ENCODE assay signal across 11 cellular contexts in the genomic region with DNA sequence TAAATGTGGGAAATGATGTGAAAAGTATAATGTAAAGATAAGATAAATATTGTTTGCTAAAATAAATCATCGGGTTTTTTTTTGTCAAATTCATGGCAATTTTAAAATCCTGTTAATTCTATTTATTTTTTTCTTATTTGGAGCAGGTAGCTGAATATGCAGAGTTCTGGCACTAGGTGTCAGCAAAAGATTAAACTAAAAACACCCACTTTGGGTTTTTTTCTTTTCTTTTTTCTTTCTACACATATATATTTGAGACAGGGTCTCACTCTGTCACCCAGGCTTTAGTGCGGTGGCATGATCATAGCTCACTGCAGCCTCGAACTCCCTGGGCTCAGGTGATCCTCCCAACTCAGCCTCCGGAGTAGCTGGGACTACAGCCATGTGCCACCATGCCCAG. TPM values are rescaled to one million over a fixed set of nuclear protein-coding genes. Genes with fewer than 3 reads are reported as not detected.
A peak's percentile ranks its signal among the peaks of the same experiment; 100 is the strongest.
DNase-seq lines count a peak whose midpoint lies in the region; ATAC-seq and TF ChIP-seq lines count a peak whose summit lies in the region.
"Had no signal": no experiment of that assay in that cellular context is flagged by ENCODE, and none has a peak within 500 bp of the region (broad histone marks: within the 10 kb centered on the region; RNA-seq: fewer than 3 reads in every experiment).

No MANE protein-coding gene starts in this region.

- H3K36me3 Mint-ChIP-seq in progenitor cell of endocrine pancreas (ENCODE audit: insufficient read depth): no peaks in the 10 kb centered on the region

- H3K27me3 Mint-ChIP-seq in progenitor cell of endocrine pancreas: no peaks in the 10 kb centered on the region
- H3K27me3 Mint-ChIP-seq: activated CD8-positive, alpha-beta memory T cell treated with anti-CD3 and anti-CD28 coated beads, Interleukin-2, amount 10 ng/mL, durations not matched to agents 7 days and 5 days had no signal

- no peak overlapping the region for H3K4me3 ChIP-seq in dorsolateral prefrontal cortex
- H3K4me3 ChIP-seq: BLaER1 treated with 17β-estradiol and CSF1 and Interleukin-3, amounts not matched to agents 10 nM and 100 nM had no signal

- TF ChIP-seq CTCF in dorsolateral prefrontal cortex (IDR thresholded peaks at IDR 0.05 in 54 of 56, conservative IDR thresholded peaks at IDR 0.05 in 2 of 56; ENCODE audit: low read depth in 1 of 56, partially characterized antibody in 56 of 56) (peak in 53 of 56 donors; percentile 9 to 65 (median 40)), progenitor cell of endocrine pancreas (IDR thresholded peaks at IDR 0.05; ENCODE audit: unreplicated experiment) (peak; percentile 69)

- ATAC-seq in HG02588 (IDR thresholded peaks at IDR 0.05; ENCODE audit: unreplicated experiment): no peak
- ATAC-seq: activated CD8-positive, alpha-beta memory T cell treated with anti-CD3 and anti-CD28 coated beads, Interleukin-2, amount 10 ng/mL, durations not matched to agents 7 days and 5 days had no signal

- DNase-seq in NCI-H82 (lab: John Stamatoyannopoulos, UW) (peak; percentile 6), NCI-H82 treated with DMSO at 0.1 percent for 48 hours (lab: John Stamatoyannopoulos, UW; ENCODE audit: unreplicated experiment) (no peak), NCI-H1694 treated with DMSO at 0.1 percent for 48 hours (lab: John Stamatoyannopoulos, UW) (peak; percentile 15), dorsolateral prefrontal cortex (no peak), progenitor cell of endocrine pancreas (ENCODE audit: low spot score, unreplicated experiment) (no peak), SW 1271 (lab: John Stamatoyannopoulos, UW) (no peak)
- no peak for DNase-seq in effector CD4-positive, alpha-beta T cell
- DNase-seq: activated CD8-positive, alpha-beta memory T cell treated with anti-CD3 and anti-CD28 coated beads, Interleukin-2, amount 10 ng/mL, durations not matched to agents 7 days and 5 days; NK-92 treated with Interleukin-12 subunit alpha and Interleukin-12 subunit beta, amount 100 ng/mL, for 24 hours had no signal

- H3K4me3 Mint-ChIP-seq in progenitor cell of endocrine pancreas (ENCODE audit: low read depth): no peak overlapping the region
- H3K4me3 Mint-ChIP-seq: activated CD8-positive, alpha-beta memory T cell treated with anti-CD3 and anti-CD28 coated beads, Interleukin-2, amount 10 ng/mL, durations not matched to agents 7 days and 5 days had no signal

- H3K4me1 Mint-ChIP-seq in progenitor cell of endocrine pancreas (ENCODE audit: low read depth): peaks cover 4% of the 10 kb centered on the region

- peaks cover 0 to 74% (median 13%) of the 10 kb centered on the region in 45 donors for H3K27me3 ChIP-seq in dorsolateral prefrontal cortex

- H3K9me3 Mint-ChIP-seq in progenitor cell of endocrine pancreas (ENCODE audit: low read depth): no peaks in the 10 kb centered on the region

- H3K27ac ChIP-seq in dorsolateral prefrontal cortex: no peak overlapping the region
- H3K27ac ChIP-seq: BLaER1 treated with 17β-estradiol and CSF1 and Interleukin-3, amounts not matched to agents 10 nM and 100 nM had no signal

- intact Hi-C loops in dorsolateral prefrontal cortex (cut with DNase I): loop anchor here (5.0 to 10.0 kb wide), 3 partner anchors 386 to 406 kb away; no protein-coding TSS in a partner anchor

- no peak overlapping the region for H3K27ac Mint-ChIP-seq in progenitor cell of endocrine pancreas
- H3K27ac Mint-ChIP-seq: activated CD8-positive, alpha-beta memory T cell treated with anti-CD3 and anti-CD28 coated beads, Interleukin-2, amount 10 ng/mL, durations not matched to agents 7 days and 5 days had no signal

RNA-seq across cellular contexts. Expression of a gene that starts 6.9 kb away (rescaled TPM):
- 10 to 100 TPM in 119 of 120 experiments, 1 to 10 TPM in 1; 9.3 to 23.3 (median 14.0) TPM for total RNA-seq in dorsolateral prefrontal cortex
- 48.8 and 57.3 TPM in 2 replicates for total RNA-seq in progenitor cell of endocrine pancreas

Comparison
In these comparisons a context has a peak if more than half of its experiments do, and no peak if none do; other contexts are left out.
1. DNase-seq: peak in NCI-H82 (single experiment) and NCI-H1694 treated with DMSO at 0.1 percent for 48 hours (single experiment); none in NCI-H82 treated with DMSO at 0.1 percent for 48 hours (single experiment), dorsolateral prefrontal cortex (0 of 10), progenitor cell of endocrine pancreas (single experiment), SW 1271 (0 of 2) and effector CD4-positive, alpha-beta T cell (single experiment).